ENCODE assay signal across 8 cellular contexts in genomic region chr4:103008875-103009729, GRCh38. TPM values are rescaled to one million over a fixed set of nuclear protein-coding genes. Genes with fewer than 3 reads are reported as not detected.
A peak's percentile ranks its signal among the peaks of the same experiment; 100 is the strongest.
DNase-seq lines count a peak whose midpoint lies in the region; ATAC-seq and TF ChIP-seq lines count a peak whose summit lies in the region.

No MANE protein-coding gene starts in this region.

- 64 to 71% (median 67%) methylated on average over 15 of the region's 15 CpGs for WGBS in adrenal gland, 4 donors

- peaks cover 8 to 16% of the 10 kb centered on the region in 2 donors for H3K4me1 ChIP-seq in adrenal gland (replicated peaks in 1 of 2)

- no peaks in the 10 kb centered on the region for H3K36me3 ChIP-seq in adrenal gland (replicated peaks in 1 of 2)

- ATAC-seq in GM18520 (IDR thresholded peaks at IDR 0.05; ENCODE audit: unreplicated experiment), result peak; percentile 76
- peak; percentile 81 for ATAC-seq in HG03039 (IDR thresholded peaks at IDR 0.05; ENCODE audit: unreplicated experiment)
- peak; percentile 81 for ATAC-seq in left ventricle myocardium superior
- ATAC-seq in sciatic nerve, result peak; percentile 82
- ATAC-seq in GM19328 (IDR thresholded peaks at IDR 0.05; ENCODE audit: unreplicated experiment), result no peak

- TF ChIP-seq POLR2A in adrenal gland (IDR thresholded peaks at IDR 0.05), result no peak

- H3K4me3 ChIP-seq in adrenal gland, result no peak overlapping the region

- H3K9me3 ChIP-seq in adrenal gland (replicated peaks in 1 of 3), result no peaks in the 10 kb centered on the region

- no peak overlapping the region for H3K27ac ChIP-seq in adrenal gland

- H3K27me3 ChIP-seq in adrenal gland, result no peaks in the 10 kb centered on the region

- intact Hi-C loops in adrenal gland (cut with DNase I), result loop anchor here (2.0 to 10.0 kb wide), 3 partner anchors 387 to 554 kb away; no protein-coding TSS in a partner anchor
- intact Hi-C loops in left ventricle myocardium superior (cut with micrococcal nuclease), result loop anchor here (2.0 to 5.0 kb wide), 2 partner anchors 388 to 567 kb away; no protein-coding TSS in a partner anchor
- intact Hi-C loops in sciatic nerve (cut with DNase I), result loop anchor here (10.0 kb wide), 1 partner anchor 384 kb away; no protein-coding TSS in a partner anchor

- TF ChIP-seq CTCF in adrenal gland (IDR thresholded peaks at IDR 0.05), result peak; percentile 23 to 87 (median 82)

- DNase-seq in COLO829 (ENCODE audit: low spot score) (peak; percentile 67), NCI-H2171 treated with DMSO at 0.1 percent for 48 hours (lab: John Stamatoyannopoulos, UW) (peak; percentile 41), adrenal gland (peak in 3 of 7 donors; percentile 20 to 40 (median 36)), left ventricle myocardium superior (no peak), sciatic nerve (ENCODE audit: low spot score) (no peak)

RNA-seq across cellular contexts. Expression of gene SLC9B1, which starts 10.4 kb away (rescaled TPM):
- 1 to 10 TPM in 6 of 8 donors, under 1 TPM in 1, not detected in 1; 0.54 to 3.0 (median 1.5) TPM for total RNA-seq in adrenal gland
- polyA plus RNA-seq in adrenal gland, result 1 to 10 TPM in 2 of 3 donors, under 1 TPM in 1; 0.32 to 2.1 (median 1.0) TPM
- 0.20 TPM for total RNA-seq in left ventricle myocardium superior
- total RNA-seq in sciatic nerve, result 3.7 TPM

Comparison
In these comparisons a context has a peak if more than half of its experiments do, and no peak if none do; other contexts are left out.
1. DNase-seq: peak in COLO829 (single experiment) and NCI-H2171 treated with DMSO at 0.1 percent for 48 hours (single experiment); none in left ventricle myocardium superior (single experiment) and sciatic nerve (single experiment).